ENCODE assay signal across 1 cellular context in the genomic region with DNA sequence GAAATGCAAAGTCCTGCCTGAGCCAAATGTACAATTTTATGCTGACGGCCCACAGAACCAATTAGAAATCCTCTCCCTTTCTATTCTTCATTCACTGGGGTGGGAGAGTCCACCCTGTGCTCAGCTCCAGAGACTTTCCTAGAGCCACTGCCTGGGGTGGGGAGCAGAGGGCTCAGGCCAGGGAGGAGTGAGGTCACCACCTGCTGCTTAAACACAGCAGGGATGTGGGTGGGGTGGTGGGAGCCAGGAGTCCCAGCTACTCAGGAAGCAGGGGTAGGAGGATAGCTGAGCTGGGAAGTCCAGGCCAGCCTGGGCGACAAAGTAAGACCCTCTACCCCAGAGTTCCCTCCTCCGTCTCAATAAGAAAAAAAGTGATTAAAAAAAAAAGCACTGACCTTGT.
TF ChIP-seq lines count a peak whose summit lies in the region.

No MANE protein-coding gene starts in this region.

TF ChIP-seq in K562, 482 proteins besides CTCF, POLR2A, EP300 and RAD21:
- peak; percentile 55; the same call in 1 of the 2 replicates for TF ChIP-seq JUND (IDR thresholded peaks at IDR 0.05; ENCODE audit: borderline replicate concordance, low read depth, low read length)
- no peak; the same call in 2 of the 3 replicates for TF ChIP-seq JUND (tag; IDR thresholded peaks at IDR 0.05; ENCODE audit: borderline replicate concordance, low read depth, low read length)
- no peak for TF ChIP-seq ZNF717 (CRISPR knock-in tag; IDR thresholded peaks at IDR 0.05)
- TF ChIP-seq, protein P1, sequence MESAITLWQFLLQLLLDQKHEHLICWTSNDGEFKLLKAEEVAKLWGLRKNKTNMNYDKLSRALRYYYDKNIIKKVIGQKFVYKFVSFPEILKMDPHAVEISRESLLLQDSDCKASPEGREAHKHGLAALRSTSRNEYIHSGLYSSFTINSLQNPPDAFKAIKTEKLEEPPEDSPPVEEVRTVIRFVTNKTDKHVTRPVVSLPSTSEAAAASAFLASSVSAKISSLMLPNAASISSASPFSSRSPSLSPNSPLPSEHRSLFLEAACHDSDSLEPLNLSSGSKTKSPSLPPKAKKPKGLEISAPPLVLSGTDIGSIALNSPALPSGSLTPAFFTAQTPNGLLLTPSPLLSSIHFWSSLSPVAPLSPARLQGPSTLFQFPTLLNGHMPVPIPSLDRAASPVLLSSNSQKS (CRISPR knock-in tag; IDR thresholded peaks at IDR 0.05), result no peak
- TF ChIP-seq EZH2 (IDR thresholded peaks at IDR 0.05; ENCODE audit: borderline replicate concordance, low read depth, low read length), result no peak
- TF ChIP-seq ZBED1 (IDR thresholded peaks at IDR 0.05), result no peak
- TF ChIP-seq CTBP1 (IDR thresholded peaks at IDR 0.05; ENCODE audit: borderline replicate concordance), result no peak
- peak; percentile 13; the same call in 1 of the 2 replicates for TF ChIP-seq EGR1 (conservative IDR thresholded peaks at IDR 0.05)
- 0 out of 2 replicates have a peak, but pooled peaks have one; percentile 6 for TF ChIP-seq JUN (IDR thresholded peaks at IDR 0.05; ENCODE audit: borderline replicate concordance, low read depth, low read length)
- TF ChIP-seq JUN (CRISPR knock-in tag; IDR thresholded peaks at IDR 0.05; ENCODE audit: borderline replicate concordance), result no peak
- TF ChIP-seq, protein P2, sequence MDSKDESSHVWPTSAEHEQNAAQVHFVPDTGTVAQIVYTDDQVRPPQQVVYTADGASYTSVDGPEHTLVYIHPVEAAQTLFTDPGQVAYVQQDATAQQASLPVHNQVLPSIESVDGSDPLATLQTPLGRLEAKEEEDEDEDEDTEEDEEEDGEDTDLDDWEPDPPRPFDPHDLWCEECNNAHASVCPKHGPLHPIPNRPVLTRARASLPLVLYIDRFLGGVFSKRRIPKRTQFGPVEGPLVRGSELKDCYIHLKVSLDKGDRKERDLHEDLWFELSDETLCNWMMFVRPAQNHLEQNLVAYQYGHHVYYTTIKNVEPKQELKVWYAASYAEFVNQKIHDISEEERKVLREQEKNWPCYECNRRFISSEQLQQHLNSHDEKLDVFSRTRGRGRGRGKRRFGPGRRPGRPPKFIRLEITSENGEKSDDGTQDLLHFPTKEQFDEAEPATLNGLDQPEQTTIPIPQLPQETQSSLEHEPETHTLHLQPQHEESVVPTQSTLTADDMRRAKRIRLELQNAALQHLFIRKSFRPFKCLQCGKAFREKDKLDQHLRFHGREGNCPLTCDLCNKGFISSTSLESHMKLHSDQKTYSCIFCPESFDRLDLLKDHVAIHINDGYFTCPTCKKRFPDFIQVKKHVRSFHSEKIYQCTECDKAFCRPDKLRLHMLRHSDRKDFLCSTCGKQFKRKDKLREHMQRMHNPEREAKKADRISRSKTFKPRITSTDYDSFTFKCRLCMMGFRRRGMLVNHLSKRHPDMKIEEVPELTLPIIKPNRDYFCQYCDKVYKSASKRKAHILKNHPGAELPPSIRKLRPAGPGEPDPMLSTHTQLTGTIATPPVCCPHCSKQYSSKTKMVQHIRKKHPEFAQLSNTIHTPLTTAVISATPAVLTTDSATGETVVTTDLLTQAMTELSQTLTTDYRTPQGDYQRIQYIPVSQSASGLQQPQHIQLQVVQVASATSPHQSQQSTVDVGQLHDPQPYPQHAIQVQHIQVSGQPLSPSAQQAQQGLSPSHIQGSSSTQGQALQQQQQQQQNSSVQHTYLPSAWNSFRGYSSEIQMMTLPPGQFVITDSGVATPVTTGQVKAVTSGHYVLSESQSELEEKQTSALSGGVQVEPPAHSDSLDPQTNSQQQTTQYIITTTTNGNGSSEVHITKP (IDR thresholded peaks at IDR 0.05; ENCODE audit: partially characterized antibody), result peak; percentile 40
- TF ChIP-seq, protein P3, sequence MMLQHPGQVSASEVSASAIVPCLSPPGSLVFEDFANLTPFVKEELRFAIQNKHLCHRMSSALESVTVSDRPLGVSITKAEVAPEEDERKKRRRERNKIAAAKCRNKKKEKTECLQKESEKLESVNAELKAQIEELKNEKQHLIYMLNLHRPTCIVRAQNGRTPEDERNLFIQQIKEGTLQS (IDR thresholded peaks at IDR 0.05), result peak; percentile 51
- TF ChIP-seq, protein P3 (CRISPR knock-in tag; conservative IDR thresholded peaks at IDR 0.05), result no peak
